8 cellular contexts compared by ENCODE assay signal in genomic region chr13:102596147-102597028, GRCh38. TPM values are rescaled to one million over a fixed set of nuclear protein-coding genes. Genes with fewer than 3 reads are reported as not detected.
DNase-seq lines count a peak whose midpoint lies in the region; ATAC-seq and TF ChIP-seq lines count a peak whose summit lies in the region.

TPP2 (plus strand) TSS chr13:102596986; CDS start chr13:102597039, 53 bp downstream.

- H3K4me1 Mint-ChIP-seq in T-helper 1 cell treated with Interleukin-12 subunit alpha and Interleukin-12 subunit beta and Interleukin-4 antibody, amounts not matched to agents 30 μg/mL and 1 μg/mL, for 36 hours (ENCODE audit: low read depth) = peaks cover 56% of the 10 kb centered on the region

- peak within 1 kb of the TSS; percentile 99 for H3K27ac ChIP-seq in upper lobe of right lung

- DNase-seq in GM13977 (ENCODE audit: low spot score) (peak; percentile 97), NCI-H1694 (lab: John Stamatoyannopoulos, UW) (peak; percentile 98), amniotic stem cell (lab: John Stamatoyannopoulos, UW) (peak; percentile 98), left cardiac atrium (peak; percentile 100), posterior vena cava (ENCODE audit: low spot score) (peak; percentile 100), upper lobe of right lung (peak; percentile 100)

- no peaks in the 10 kb centered on the region for H3K27me3 Mint-ChIP-seq in T-helper 1 cell treated with Interleukin-12 subunit alpha and Interleukin-12 subunit beta and Interleukin-4 antibody, amounts not matched to agents 30 μg/mL and 1 μg/mL, for 36 hours (ENCODE audit: low read depth)

- peak within 1 kb of the TSS; percentile 100 for H3K27ac Mint-ChIP-seq in T-helper 1 cell treated with Interleukin-12 subunit alpha and Interleukin-12 subunit beta and Interleukin-4 antibody, amounts not matched to agents 30 μg/mL and 1 μg/mL, for 36 hours

- no peaks in the 10 kb centered on the region for H3K9me3 ChIP-seq in upper lobe of right lung

- H3K27me3 ChIP-seq in upper lobe of right lung = no peaks in the 10 kb centered on the region

- no peaks in the 10 kb centered on the region for H3K9me3 Mint-ChIP-seq in T-helper 1 cell treated with Interleukin-12 subunit alpha and Interleukin-12 subunit beta and Interleukin-4 antibody, amounts not matched to agents 30 μg/mL and 1 μg/mL, for 36 hours

- ATAC-seq in HG02884 (IDR thresholded peaks at IDR 0.05; ENCODE audit: unreplicated experiment) (peak; percentile 73), left cardiac atrium (peak; percentile 98), upper lobe of right lung (peak; percentile 97)

- peaks cover 45% of the 10 kb centered on the region for H3K4me1 ChIP-seq in upper lobe of right lung

- in situ Hi-C loops in GM13977 (cut with MboI; ENCODE audit: low pct_unique_long_range_greater_than_20kb, low sequenced_read_pairs, unreplicated experiment) = loop anchor here (10.0 kb wide), 1 partner anchor 248 kb away; the partner anchor contains the start of gene ERCC5

- TF ChIP-seq CTCF in GM13977 (IDR thresholded peaks at IDR 0.05; ENCODE audit: extremely low read depth, insufficient read depth, missing control alignments) = no peak
- no peak for TF ChIP-seq CTCF in upper lobe of right lung (IDR thresholded peaks at IDR 0.05)

- H3K36me3 Mint-ChIP-seq in T-helper 1 cell treated with Interleukin-12 subunit alpha and Interleukin-12 subunit beta and Interleukin-4 antibody, amounts not matched to agents 30 μg/mL and 1 μg/mL, for 36 hours (ENCODE audit: low read depth) = peaks cover 22% of the 10 kb centered on the region

- H3K4me3 ChIP-seq in upper lobe of right lung = peak within 1 kb of the TSS; percentile 94

- intact Hi-C loops in left cardiac atrium (cut with DNase I) (loop anchor here in 1 of 2 donors (5.0 to 10.0 kb wide), 2 partner anchors 208 to 251 kb away; partner anchors contain the start of gene ERCC5), posterior vena cava (cut with DNase I) (loop anchor here in 1 of 2 donors (5.0 kb wide), 2 partner anchors 131 to 251 kb away; partner anchors contain the start of gene ERCC5), upper lobe of right lung (cut with DNase I) (no loop called here)

- H3K4me3 Mint-ChIP-seq in T-helper 1 cell treated with Interleukin-12 subunit alpha and Interleukin-12 subunit beta and Interleukin-4 antibody, amounts not matched to agents 30 μg/mL and 1 μg/mL, for 36 hours = peak within 1 kb of the TSS; percentile 98

- H3K36me3 ChIP-seq in upper lobe of right lung = no peaks in the 10 kb centered on the region

RNA-seq across cellular contexts. Expression of gene TPP2, which starts in this region (rescaled TPM):
- 10 to 100 TPM; 33.0 to 39.1 TPM for total RNA-seq in left cardiac atrium
- 10 to 100 TPM; 32.7 to 37.2 TPM for total RNA-seq in posterior vena cava
- 43.4 TPM for total RNA-seq in upper lobe of right lung

Comparison
In these comparisons a context has a peak if more than half of its experiments do, and no peak if none do; other contexts are left out.
1. Peak in every context shown above with its lines: DNase-seq, ATAC-seq, H3K4me3 ChIP-seq and H3K27ac ChIP-seq.